Comparison of ENCODE assay signal across 11 cellular contexts in the genomic region with DNA sequence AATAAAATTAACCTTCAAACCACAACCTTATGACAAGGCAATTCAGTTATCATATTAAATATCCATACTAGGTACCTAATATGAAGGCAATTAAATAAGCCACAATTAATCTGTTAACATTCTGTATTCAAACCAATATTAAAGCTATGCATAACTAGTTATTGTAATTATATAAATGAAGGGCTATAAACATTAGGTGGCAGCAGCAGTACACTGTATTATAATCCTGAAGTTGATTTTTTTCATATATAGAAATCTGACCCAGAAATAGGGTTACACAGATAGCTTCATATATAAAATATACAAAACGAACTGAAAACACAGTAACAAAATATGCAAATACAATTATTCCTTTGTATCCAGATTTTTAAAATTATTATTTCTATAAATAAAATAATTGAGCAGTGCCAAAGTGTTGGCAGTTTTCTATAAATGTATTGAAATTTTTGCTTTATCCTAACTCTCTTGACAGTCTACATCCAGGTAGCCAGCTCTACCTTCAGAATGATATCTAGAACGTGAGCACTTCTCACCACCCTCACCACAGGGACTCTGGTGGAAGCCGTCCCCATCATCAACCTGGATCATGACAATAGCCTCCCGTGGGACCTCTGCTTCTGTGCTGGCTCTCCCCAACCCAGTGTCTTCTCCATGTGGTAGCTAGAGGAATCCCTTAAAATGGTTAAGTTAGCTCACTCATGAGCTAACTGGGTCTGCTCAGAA.
DNase-seq lines count a peak whose midpoint lies in the region; ATAC-seq and TF ChIP-seq lines count a peak whose summit lies in the region.
"Had no signal": no experiment of that assay in that cellular context is flagged by ENCODE, and none has a peak within 500 bp of the region (broad histone marks: within the 10 kb centered on the region; RNA-seq: fewer than 3 reads in every experiment).

No MANE protein-coding gene starts in this region.

- DNase-seq in DMS 273 (lab: John Stamatoyannopoulos, UW; ENCODE audit: unreplicated experiment) (peak; percentile 16), DMS 273 treated with DMSO at 0.1 percent for 48 hours (lab: John Stamatoyannopoulos, UW) (no peak), NAMALWA (ENCODE audit: low spot score) (peak; percentile 34), chondrocyte (ENCODE audit: low spot score) (no peak), retinal pigment epithelial cell (ENCODE audit: low read depth) (no peak)
- no peak for DNase-seq in stimulated activated CD4-positive, alpha-beta T cell treated with anti-CD3 and anti-CD28 coated beads, Interleukin-15, amount 100 ng/mL, for 24 hours
- DNase-seq: GOT3, NCI-H510A had no signal

- H3K4me3 Mint-ChIP-seq in chondrocyte (ENCODE audit: unreplicated experiment), result no peak overlapping the region

- no peak overlapping the region for H3K4me3 ChIP-seq in retinal pigment epithelial cell (ENCODE audit: low read length)

- peak overlapping the region; percentile 80 for H3K27ac Mint-ChIP-seq in chondrocyte (ENCODE audit: unreplicated experiment)

- TF ChIP-seq CTCF in chondrocyte (IDR thresholded peaks at IDR 0.05) (peak; percentile 79), retinal pigment epithelial cell (conservative IDR thresholded peaks at IDR 0.05; ENCODE audit: low read depth, low read length) (peak; percentile 17)

- no peaks in the 10 kb centered on the region for H3K27me3 Mint-ChIP-seq in chondrocyte (ENCODE audit: low read depth)

- no peaks in the 10 kb centered on the region for H3K9me3 Mint-ChIP-seq in chondrocyte (ENCODE audit: low read depth)
- H3K9me3 Mint-ChIP-seq: activated naive CD4-positive, alpha-beta T cell treated with anti-CD3 and anti-CD28 coated beads, Interleukin-2, amount 50 U/mL, for 72 hours had no signal

- ATAC-seq in GM19035 (IDR thresholded peaks at IDR 0.05; ENCODE audit: unreplicated experiment) (no peak), HG02884 (IDR thresholded peaks at IDR 0.05; ENCODE audit: unreplicated experiment) (no peak)
- ATAC-seq: activated naive CD4-positive, alpha-beta T cell treated with anti-CD3 and anti-CD28 coated beads, Interleukin-2, amount 50 U/mL, for 72 hours had no signal

- peaks cover 1% of the 10 kb centered on the region for H3K36me3 Mint-ChIP-seq in chondrocyte (ENCODE audit: low read depth)
- H3K36me3 Mint-ChIP-seq: activated naive CD4-positive, alpha-beta T cell treated with anti-CD3 and anti-CD28 coated beads, Interleukin-2, amount 50 U/mL, for 72 hours had no signal

- peaks cover 90% of the 10 kb centered on the region for H3K4me1 Mint-ChIP-seq in chondrocyte (ENCODE audit: low read depth)

Comparison
In these comparisons a context has a peak if more than half of its experiments do, and no peak if none do; other contexts are left out.
1. DNase-seq: peak in DMS 273 (single experiment) and NAMALWA (single experiment); none in DMS 273 treated with DMSO at 0.1 percent for 48 hours (single experiment), chondrocyte (single experiment), retinal pigment epithelial cell (single experiment) and stimulated activated CD4-positive, alpha-beta T cell treated with anti-CD3 and anti-CD28 coated beads, Interleukin-15, amount 100 ng/mL, for 24 hours (single experiment).